ENCODE assay signal across 9 cellular contexts in the genomic region with DNA sequence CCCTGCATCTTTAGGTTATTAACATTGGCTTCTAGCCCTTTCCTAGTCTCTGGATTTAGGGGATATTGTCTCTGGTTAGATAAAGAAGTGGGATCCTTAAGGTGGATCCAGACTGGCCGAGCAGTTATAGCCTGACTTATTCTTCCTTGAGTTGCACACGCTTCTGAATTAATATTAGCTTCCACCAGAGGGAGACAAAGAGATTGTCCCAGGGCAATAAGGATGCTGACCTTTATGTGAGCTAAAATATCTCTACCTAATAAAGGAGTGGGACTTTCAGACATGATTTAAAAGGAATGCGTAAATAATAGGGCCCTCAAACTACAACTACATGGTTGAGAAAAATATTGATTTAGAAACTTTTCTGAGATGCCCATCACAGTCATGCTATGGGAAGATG.
DNase-seq lines count a peak whose midpoint lies in the region; ATAC-seq, FAIRE-seq and TF ChIP-seq lines count a peak whose summit lies in the region.
"Had no signal": no experiment of that assay in that cellular context is flagged by ENCODE, and none has a peak within 500 bp of the region (broad histone marks: within the 10 kb centered on the region; RNA-seq: fewer than 3 reads in every experiment).

No MANE protein-coding gene starts in this region.

- peak; percentile 41 for TF ChIP-seq CTCF in epithelial cell of esophagus (IDR thresholded peaks at IDR 0.05; ENCODE audit: insufficient read depth, low read depth, low read length, missing control alignments)

- DNase-seq in NCI-H1105 treated with DMSO at 0.1 percent for 48 hours (lab: John Stamatoyannopoulos, UW): peak; percentile 38
- no peak for DNase-seq in NCI-H1105 (lab: John Stamatoyannopoulos, UW)
- DNase-seq in NCI-H460 (ENCODE audit: extremely low read depth, low read depth): peak; percentile 29
- peak; percentile 50 for DNase-seq in epithelial cell of esophagus (ENCODE audit: low read depth)
- peak; percentile 13 for DNase-seq in urothelium cell line (ENCODE audit: low spot score)
- DNase-seq in activated naive CD8-positive, alpha-beta T cell treated with anti-CD3 and anti-CD28 coated beads, Interleukin-2, amount 50 U/mL, for 24 hours: no peak
- DNase-seq: activated B cell treated with CpG ODN at 0.5 μM for 24 hours had no signal

- no peak for FAIRE-seq in urothelium cell line (lab: Jason Lieb, UNC)

- H3K27ac Mint-ChIP-seq in activated naive CD8-positive, alpha-beta T cell treated with anti-CD3 and anti-CD28 coated beads, Interleukin-2, amount 50 U/mL, for 24 hours: no peak overlapping the region
- H3K27ac Mint-ChIP-seq: activated B cell treated with CpG ODN at 0.5 μM for 24 hours had no signal

- no peak overlapping the region for H3K4me3 ChIP-seq in epithelial cell of esophagus (ENCODE audit: low read length)

- H3K36me3 Mint-ChIP-seq in activated naive CD8-positive, alpha-beta T cell treated with anti-CD3 and anti-CD28 coated beads, Interleukin-2, amount 50 U/mL, for 24 hours (ENCODE audit: low read depth): no peaks in the 10 kb centered on the region

- no peaks in the 10 kb centered on the region for H3K9me3 Mint-ChIP-seq in activated naive CD8-positive, alpha-beta T cell treated with anti-CD3 and anti-CD28 coated beads, Interleukin-2, amount 50 U/mL, for 24 hours
- H3K9me3 Mint-ChIP-seq: activated B cell treated with CpG ODN at 0.5 μM for 24 hours had no signal

- H3K27me3 Mint-ChIP-seq in activated naive CD8-positive, alpha-beta T cell treated with anti-CD3 and anti-CD28 coated beads, Interleukin-2, amount 50 U/mL, for 24 hours: no peaks in the 10 kb centered on the region
- H3K27me3 Mint-ChIP-seq: activated B cell treated with CpG ODN at 0.5 μM for 24 hours had no signal

- H3K4me3 Mint-ChIP-seq in activated naive CD8-positive, alpha-beta T cell treated with anti-CD3 and anti-CD28 coated beads, Interleukin-2, amount 50 U/mL, for 24 hours: no peak overlapping the region
- H3K4me3 Mint-ChIP-seq: activated B cell treated with CpG ODN at 0.5 μM for 24 hours had no signal

- ATAC-seq in HG02884 (IDR thresholded peaks at IDR 0.05; ENCODE audit: unreplicated experiment) (peak; percentile 83), GM21737 (IDR thresholded peaks at IDR 0.05; ENCODE audit: unreplicated experiment) (no peak)
- ATAC-seq in activated naive CD8-positive, alpha-beta T cell treated with anti-CD3 and anti-CD28 coated beads, Interleukin-2, amount 50 U/mL, for 24 hours: no peak

- H3K4me1 Mint-ChIP-seq in activated naive CD8-positive, alpha-beta T cell treated with anti-CD3 and anti-CD28 coated beads, Interleukin-2, amount 50 U/mL, for 24 hours: no peaks in the 10 kb centered on the region
- H3K4me1 Mint-ChIP-seq: activated B cell treated with CpG ODN at 0.5 μM for 24 hours had no signal

Comparison
In these comparisons a context has a peak if more than half of its experiments do, and no peak if none do; other contexts are left out.
1. DNase-seq: peak in NCI-H1105 treated with DMSO at 0.1 percent for 48 hours (single experiment), NCI-H460 (single experiment), epithelial cell of esophagus (single experiment) and urothelium cell line (single experiment); none in NCI-H1105 (single experiment) and activated naive CD8-positive, alpha-beta T cell treated with anti-CD3 and anti-CD28 coated beads, Interleukin-2, amount 50 U/mL, for 24 hours (single experiment).